37 cellular contexts compared by ENCODE assay signal in the genomic region with DNA sequence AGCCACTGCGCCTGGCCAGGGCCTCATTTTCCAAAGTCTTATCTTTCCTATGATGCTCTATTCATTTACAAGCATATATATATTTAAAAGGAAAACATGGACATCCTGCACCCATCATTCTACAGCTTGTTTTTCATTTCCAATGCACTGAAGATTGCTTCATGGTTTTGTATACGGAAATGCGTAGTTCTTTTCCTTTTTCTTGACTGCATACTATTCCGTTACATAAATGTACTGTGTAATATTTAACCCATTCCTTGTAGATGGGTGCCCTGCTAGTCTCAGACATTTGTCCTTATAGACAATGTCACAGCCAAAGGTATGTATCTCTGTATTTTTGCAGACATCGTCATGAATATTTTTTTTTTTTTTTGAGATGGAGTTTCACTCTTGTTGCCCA.
DNase-seq lines count a peak whose midpoint lies in the region; ATAC-seq, FAIRE-seq and TF ChIP-seq lines count a peak whose summit lies in the region.
"Had no signal": no experiment of that assay in that cellular context is flagged by ENCODE, and none has a peak within 500 bp of the region (broad histone marks: within the 10 kb centered on the region; RNA-seq: fewer than 3 reads in every experiment).

No MANE protein-coding gene starts in this region.

- H3K79me2 ChIP-seq in K562 (ENCODE audit: control insufficient read depth, insufficient read depth, low read length) (no peaks in the 10 kb centered on the region), H1 (ENCODE audit: control insufficient read depth in 1 of 2, insufficient read depth in 2 of 2, low read length in 2 of 2) (no peaks in the 10 kb centered on the region), trophoblast cell (ENCODE audit: control insufficient read depth, insufficient read depth, low read length, poor library complexity) (no peaks in the 10 kb centered on the region)

- H2BK120ac ChIP-seq in H1 (replicated peaks; ENCODE audit: low read depth, low read length): no peak overlapping the region
- H2BK120ac ChIP-seq in trophoblast cell (ENCODE audit: insufficient read depth, low read length, poor library complexity): no peak overlapping the region

- no peak overlapping the region for H3K4me2 ChIP-seq in K562 (ENCODE audit: insufficient read depth, low read length)
- no peak overlapping the region for H3K4me2 ChIP-seq in H1 (ENCODE audit: insufficient read depth in 1 of 2, low read depth in 2 of 2, low read length in 2 of 2)
- H3K4me2 ChIP-seq in trophoblast cell (ENCODE audit: low read length): no peak overlapping the region
- H3K4me2 ChIP-seq: A549, BLaER1 had no signal

- peaks cover 3% of the 10 kb centered on the region for H3K9me3 Mint-ChIP-seq in WTC11

- H2BK5ac ChIP-seq in H1 (ENCODE audit: low read depth, low read length) (no peak overlapping the region), trophoblast cell (ENCODE audit: low read depth, low read length, poor library complexity) (no peak overlapping the region)

- H3K18ac ChIP-seq in H1 (ENCODE audit: extremely low read depth, low read length): no peak overlapping the region
- H3K18ac ChIP-seq in trophoblast cell (ENCODE audit: low read length): no peak overlapping the region

- in situ Hi-C loops in K562 (cut with MboI): no loop called here

- WGBS in K562 (ENCODE audit: insufficient coverage, low coverage, missing lambda C conversion rate): 20% methylated on average over 4 of the region's 5 CpGs
- 96% methylated on average over 5 of the region's 5 CpGs; no CpG with 5 or more reads in 1 of the 2 experiments for WGBS in H1 (ENCODE audit: extremely low coverage in 1 of 2, insufficient coverage in 1 of 2, insufficient read length in 1 of 2, insufficient replicate concordance in 2 of 2, low coverage in 1 of 2, low lambda C conversion rate in 2 of 2, missing lambda C conversion rate in 1 of 2), 2 experiments
- WGBS in trophoblast cell (ENCODE audit: extremely low coverage, insufficient coverage, insufficient read length): no CpG with 5 or more reads among the region's 5 CpGs

- no peak overlapping the region for H4K91ac ChIP-seq in H1 (replicated peaks; ENCODE audit: insufficient read length, low read length)
- no peak overlapping the region for H4K91ac ChIP-seq in trophoblast cell (ENCODE audit: low read depth, low read length)

- POLR2A ChIA-PET in HEK293 (lab: Yijun Ruan, JAX) (no interaction called here), WTC11 (lab: Charles Lee) (no interaction called here), K562 (lab: Yijun Ruan, JAX) (no interaction called here), H1 (lab: Charles Lee; ENCODE audit: partially characterized antibody) (no interaction called here)

- no peak overlapping the region for H2BK20ac ChIP-seq in H1 (ENCODE audit: low read length)

- H3K27me3 Mint-ChIP-seq in WTC11 (ENCODE audit: low read depth): no peaks in the 10 kb centered on the region
- H3K27me3 Mint-ChIP-seq: CD4-positive, alpha-beta T cell; CD4-positive, CD25-positive, alpha-beta regulatory T cell had no signal

- DNase-seq in WTC11 (ENCODE audit: low spot score) (no peak), K562 (ENCODE audit: extremely low read depth in 1 of 4, low spot score in 3 of 4) (no peak), H1 (ENCODE audit: low read depth in 1 of 2, low spot score in 2 of 2) (no peak), trophoblast cell (no peak), RCC 7860 (ENCODE audit: low spot score) (no peak)
- DNase-seq: 8988T; ACHN; AML-193; BE2C; C1 segment of cervical spinal cord; Caco-2; Calu3; CD4-positive, alpha-beta memory T cell; CD4-positive, alpha-beta T cell; CD4-positive, CD25-positive, alpha-beta regulatory T cell; CD8-positive, alpha-beta memory T cell; CD8-positive, alpha-beta T cell; COR-L47; DMS 273 treated with DMSO at 0.1 percent for 48 hours; DMS153; DMS53; DMS79; DMS79 treated with DMSO at 0.1 percent for 48 hours; DND-41; EL had no signal

- no peak overlapping the region for H3K23ac ChIP-seq in H1 (ENCODE audit: insufficient read length)
- H3K23ac ChIP-seq in trophoblast cell (ENCODE audit: low read length): no peak overlapping the region

- H3K4me1 Mint-ChIP-seq in WTC11: no peaks in the 10 kb centered on the region
- H3K4me1 Mint-ChIP-seq: B cell; CD14-positive monocyte; CD8-positive, alpha-beta memory T cell had no signal

- H4K12ac ChIP-seq in trophoblast cell (ENCODE audit: low read depth, low read length): no peak overlapping the region

- no peak overlapping the region for H4K5ac ChIP-seq in H1 (ENCODE audit: insufficient read length, low read depth, low read length)

- BruUV-seq in K562 (replicated peaks; lab: Mats Ljungman, UMichigan): no TSS peak

- no peak overlapping the region for H3K4me3 Mint-ChIP-seq in WTC11
- H3K4me3 Mint-ChIP-seq: B cell; CD14-positive monocyte; CD4-positive, alpha-beta memory T cell; CD4-positive, alpha-beta T cell; CD4-positive, CD25-positive, alpha-beta regulatory T cell; CD8-positive, alpha-beta memory T cell; CD8-positive, alpha-beta T cell had no signal

- H4K8ac ChIP-seq in H1 (ENCODE audit: extremely low read depth, insufficient read depth, low read length) (no peak overlapping the region), trophoblast cell (ENCODE audit: low read depth, low read length) (no peak overlapping the region)

- 0 out of 5 replicates have a peak, but pooled peaks cover 0 to 2% of the 10 kb centered on the region in 2 experiments for H3K27me3 ChIP-seq in K562 (ENCODE audit: control insufficient read depth in 2 of 2, insufficient read depth in 2 of 2, low read length in 2 of 2)
- no peaks in the 10 kb centered on the region for H3K27me3 ChIP-seq in H1 (replicated peaks in 1 of 4; ENCODE audit: control insufficient read depth in 3 of 4, extremely low read depth in 1 of 4, insufficient read depth in 3 of 4, low read length in 3 of 4)
- H3K27me3 ChIP-seq in trophoblast cell (ENCODE audit: insufficient read depth, low read length): no peaks in the 10 kb centered on the region
- H3K27me3 ChIP-seq: BE2C; BLaER1; BLaER1 treated with 17β-estradiol and CSF1 and Interleukin-3, amounts not matched to agents 10 nM and 100 nM had no signal

- intact Hi-C loops in K562 (cut with micrococcal nuclease): no loop called here

- ATAC-seq in WTC11 (no peak), K562 (no peak), HG02588 (IDR thresholded peaks at IDR 0.05; ENCODE audit: unreplicated experiment) (no peak), GM18873 (IDR thresholded peaks at IDR 0.05; ENCODE audit: low FRiP score, unreplicated experiment) (no peak)
- ATAC-seq: A549; CD8-positive, alpha-beta T cell had no signal

- H3K23me2 ChIP-seq in H1 (ENCODE audit: low read depth, low read length): peaks cover 2% of the 10 kb centered on the region; the same call in 1 of the 2 replicates

- no peaks in the 10 kb centered on the region for H3K9me1 ChIP-seq in K562 (ENCODE audit: control insufficient read depth, insufficient read depth, low read length)

- H3K4me3 ChIP-seq in HEK293 (ENCODE audit: low read depth, low read length) (no peak overlapping the region), K562 (no peak overlapping the region), H1 (ENCODE audit: extremely low read depth in 1 of 4, insufficient read depth in 2 of 4, low read depth in 3 of 4, low read length in 4 of 4) (no peak overlapping the region), trophoblast cell (ENCODE audit: low read depth, low read length) (no peak overlapping the region)
- H3K4me3 ChIP-seq: A549; BLaER1; BLaER1 treated with 17β-estradiol and CSF1 and Interleukin-3, amounts not matched to agents 10 nM and 100 nM had no signal

- no peaks in the 10 kb centered on the region for H3K36me3 Mint-ChIP-seq in WTC11
- H3K36me3 Mint-ChIP-seq: CD14-positive monocyte; CD4-positive, alpha-beta memory T cell; CD4-positive, CD25-positive, alpha-beta regulatory T cell; CD8-positive, alpha-beta T cell had no signal

- H4K20me1 ChIP-seq in K562 (replicated peaks; ENCODE audit: control insufficient read depth, insufficient read depth, low read length) (no peaks in the 10 kb centered on the region), H1 (replicated peaks in 1 of 2; ENCODE audit: control insufficient read depth in 1 of 2, insufficient read depth in 2 of 2, low read length in 2 of 2) (no peaks in the 10 kb centered on the region)
- H4K20me1 ChIP-seq: BLaER1; BLaER1 treated with 17β-estradiol and CSF1 and Interleukin-3, amounts not matched to agents 10 nM and 100 nM had no signal

- CTCF ChIA-PET in HEK293 (lab: Yijun Ruan, JAX) (no interaction called here), WTC11 (lab: Charles Lee) (no interaction called here), K562 (lab: Yijun Ruan, JAX; ENCODE audit: low intra/inter-chr PET ratio) (no interaction called here), H1 (lab: Charles Lee; ENCODE audit: partially characterized antibody) (no interaction called here)

- H2AFZ ChIP-seq in K562 (ENCODE audit: low read depth, low read length) (no peak overlapping the region), H1 (ENCODE audit: low read length) (no peak overlapping the region), trophoblast cell (ENCODE audit: insufficient read depth, low read length, poor library complexity) (no peak overlapping the region)

- no peaks in the 10 kb centered on the region for H3K9me3 ChIP-seq in HEK293 (ENCODE audit: control insufficient read depth, insufficient read depth, low read depth, low read length)
- H3K9me3 ChIP-seq in K562 (replicated peaks; ENCODE audit: control insufficient read depth, insufficient read depth, low read depth, low read length): no peaks in the 10 kb centered on the region
- no peaks in the 10 kb centered on the region for H3K9me3 ChIP-seq in H1 (ENCODE audit: insufficient read depth in 2 of 2, low read depth in 1 of 2, low read length in 1 of 2)
- H3K9me3 ChIP-seq in trophoblast cell (ENCODE audit: insufficient read depth, low read depth, low read length): no peaks in the 10 kb centered on the region
- H3K9me3 ChIP-seq: A549, BE2C, BLaER1, Caco-2 had no signal

- no peak for TF ChIP-seq CTCF in HEK293 (tag by site-specific recombination; IDR thresholded peaks at IDR 0.05)
- TF ChIP-seq CTCF in WTC11 (IDR thresholded peaks at IDR 0.05): no peak
- TF ChIP-seq CTCF in K562 (IDR thresholded peaks at IDR 0.05 in 2 of 3, conservative IDR thresholded peaks at IDR 0.05 in 1 of 3; ENCODE audit: insufficient read depth in 2 of 3, low read depth in 1 of 3, low read length in 3 of 3): no peak
- no peak for TF ChIP-seq CTCF in H1 (IDR thresholded peaks at IDR 0.05; ENCODE audit: control extremely low read depth in 1 of 3, insufficient read depth in 1 of 3, low read depth in 1 of 3, low read length in 3 of 3)

- H3K79me1 ChIP-seq in H1 (ENCODE audit: low read depth, low read length) (no peaks in the 10 kb centered on the region), trophoblast cell (ENCODE audit: low read length) (no peaks in the 10 kb centered on the region)

- H2BK15ac ChIP-seq in H1 (ENCODE audit: low read length): no peak overlapping the region

- TF ChIP-seq EP300 in K562 (IDR thresholded peaks at IDR 0.05; ENCODE audit: low read length) (no peak), H1 (IDR thresholded peaks at IDR 0.05; ENCODE audit: borderline replicate concordance in 1 of 2, low read depth in 2 of 2, low read length in 2 of 2) (no peak)

- H3K27ac Mint-ChIP-seq in WTC11: no peak overlapping the region
- H3K27ac Mint-ChIP-seq: B cell; CD14-positive monocyte; CD4-positive, alpha-beta memory T cell; CD4-positive, alpha-beta T cell; CD4-positive, CD25-positive, alpha-beta regulatory T cell; CD8-positive, alpha-beta memory T cell had no signal

- H3K36me3 ChIP-seq in HEK293 (ENCODE audit: control insufficient read depth in 2 of 2, insufficient read depth in 1 of 2, low read length in 2 of 2) (no peaks in the 10 kb centered on the region; a peak in 1 of 3 replicates), K562 (ENCODE audit: control insufficient read depth, insufficient read depth, low read length) (no peaks in the 10 kb centered on the region), H1 (ENCODE audit: control insufficient read depth in 2 of 4, insufficient read depth in 4 of 4, low read length in 3 of 4) (no peaks in the 10 kb centered on the region), trophoblast cell (ENCODE audit: control insufficient read depth in 1 of 2, insufficient read depth in 2 of 2, low read length in 2 of 2) (peaks cover 0 to 1% of the 10 kb centered on the region in 2 experiments)
- H3K36me3 ChIP-seq: BE2C; BLaER1; BLaER1 treated with 17β-estradiol and CSF1 and Interleukin-3, amounts not matched to agents 10 nM and 100 nM had no signal

- H2BK12ac ChIP-seq in H1 (ENCODE audit: low read depth, low read length): no peak overlapping the region
- no peak overlapping the region for H2BK12ac ChIP-seq in trophoblast cell (ENCODE audit: low read length)

- H3K4ac ChIP-seq in H1 (replicated peaks; ENCODE audit: insufficient read length, low read depth, low read length) (no peak overlapping the region), trophoblast cell (ENCODE audit: low read depth, low read length) (no peak overlapping the region)

- H3K4me1 ChIP-seq in HEK293 (ENCODE audit: control insufficient read depth, insufficient read depth, low read length) (no peaks in the 10 kb centered on the region), K562 (replicated peaks in 1 of 2; ENCODE audit: control insufficient read depth in 2 of 2, insufficient read depth in 2 of 2, low read length in 2 of 2) (no peaks in the 10 kb centered on the region), H1 (replicated peaks in 1 of 4; ENCODE audit: control insufficient read depth in 3 of 4, insufficient read depth in 4 of 4, low read length in 3 of 4) (no peaks in the 10 kb centered on the region), trophoblast cell (ENCODE audit: control insufficient read depth in 1 of 2, insufficient read depth in 2 of 2, low read length in 2 of 2) (no peaks in the 10 kb centered on the region)
- H3K4me1 ChIP-seq: A549, BE2C, Caco-2 had no signal

- no peak overlapping the region for H3K9ac ChIP-seq in K562 (ENCODE audit: insufficient read depth in 1 of 2, low read depth in 2 of 2, low read length in 2 of 2)
- no peak overlapping the region for H3K9ac ChIP-seq in H1 (replicated peaks in 1 of 4; ENCODE audit: extremely low read depth in 1 of 4, low read depth in 3 of 4, low read length in 3 of 4)
- H3K9ac ChIP-seq in trophoblast cell (ENCODE audit: low read length): no peak overlapping the region
- H3K9ac ChIP-seq: BLaER1; BLaER1 treated with 17β-estradiol and CSF1 and Interleukin-3, amounts not matched to agents 10 nM and 100 nM had no signal

- no peak overlapping the region for H3K14ac ChIP-seq in H1 (ENCODE audit: insufficient read length)
- no peak overlapping the region for H3K14ac ChIP-seq in trophoblast cell (ENCODE audit: low read length)

- TF ChIP-seq RAD21 in K562 (CRISPR knock-in tag; conservative IDR thresholded peaks at IDR 0.05 in 1 of 2, IDR thresholded peaks at IDR 0.05 in 1 of 2) (no peak), H1 (IDR thresholded peaks at IDR 0.05 in 1 of 2, conservative IDR thresholded peaks at IDR 0.05 in 1 of 2; ENCODE audit: low read depth in 2 of 2, low read length in 2 of 2) (no peak)

- H3K56ac ChIP-seq in H1 (replicated peaks; ENCODE audit: insufficient read length, low read depth, low read length): no peak overlapping the region

- FAIRE-seq in K562 (lab: Jason Lieb, UNC): no peak
- FAIRE-seq in H1 (lab: Jason Lieb, UNC): no peak
- FAIRE-seq in RCC 7860 (lab: Jason Lieb, UNC): no peak
- FAIRE-seq: A204.1, A549, D721Med had no signal

- H3K27ac ChIP-seq in HEK293 (ENCODE audit: extremely low read depth, low read depth, low read length): no peak overlapping the region
- no peak overlapping the region for H3K27ac ChIP-seq in K562 (ENCODE audit: extremely low read depth, low read depth, low read length)
- H3K27ac ChIP-seq in H1 (ENCODE audit: low read depth, low read length): no peak overlapping the region
- no peak overlapping the region for H3K27ac ChIP-seq in trophoblast cell (ENCODE audit: low read depth, low read length)
- H3K27ac ChIP-seq: 22Rv1; A549; BLaER1; BLaER1 treated with 17β-estradiol and CSF1 and Interleukin-3, amounts not matched to agents 10 nM and 100 nM; C4-2B had no signal

- H2AK5ac ChIP-seq in H1 (ENCODE audit: low read depth, low read length) (no peak overlapping the region), trophoblast cell (ENCODE audit: low read length) (no peak overlapping the region)

- no peak for TF ChIP-seq POLR2A in K562 (conservative IDR thresholded peaks at IDR 0.05)
- TF ChIP-seq POLR2A in H1 (IDR thresholded peaks at IDR 0.05; ENCODE audit: control extremely low read depth in 1 of 2, low read depth in 2 of 2, low read length in 2 of 2): no peak

Comparison
In these comparisons a context has a peak if more than half of its experiments do, and no peak if none do; other contexts are left out.
1. Of the 44 proteins assayed by ChIP-seq in both K562 and HEK293: peak only in K562: none; only in HEK293: none; in both: ZNF146; in neither: 43.